Comparison of ENCODE assay signal across 14 cellular contexts in genomic region chr6:5731435-5731834, GRCh38.
DNase-seq lines count a peak whose midpoint lies in the region; TF ChIP-seq lines count a peak whose summit lies in the region.
"Had no signal": no experiment of that assay in that cellular context is flagged by ENCODE, and none has a peak within 500 bp of the region (broad histone marks: within the 10 kb centered on the region; RNA-seq: fewer than 3 reads in every experiment).

No MANE protein-coding gene starts in this region.

- POLR2A ChIA-PET in AG04450 (lab: Yijun Ruan, JAX), result no interaction called here

- TF ChIP-seq CTCF in AG04450 (IDR thresholded peaks at IDR 0.05; ENCODE audit: low read depth, low read length), result no peak
- TF ChIP-seq CTCF in glutamatergic neuron (IDR thresholded peaks at IDR 0.05; ENCODE audit: partially characterized antibody, unreplicated experiment), result no peak
- TF ChIP-seq CTCF in neural crest cell (conservative IDR thresholded peaks at IDR 0.05), result no peak

- CTCF ChIA-PET in AG04450 (lab: Charles Lee), result no interaction called here

- peaks cover 4% of the 10 kb centered on the region for H3K27me3 Mint-ChIP-seq in glutamatergic neuron (ENCODE audit: unreplicated experiment)
- no peaks in the 10 kb centered on the region for H3K27me3 Mint-ChIP-seq in neural crest cell (ENCODE audit: low read depth)
- H3K27me3 Mint-ChIP-seq: CD4-positive, alpha-beta memory T cell had no signal

- H3K9me3 Mint-ChIP-seq in glutamatergic neuron (ENCODE audit: unreplicated experiment) (no peaks in the 10 kb centered on the region), neural crest cell (no peaks in the 10 kb centered on the region)
- H3K9me3 Mint-ChIP-seq: CD4-positive, alpha-beta memory T cell had no signal

- H3K27ac Mint-ChIP-seq in glutamatergic neuron (ENCODE audit: unreplicated experiment) (no peak overlapping the region), neural crest cell (ENCODE audit: unreplicated experiment) (peak overlapping the region; percentile 85)

- H3K4me3 Mint-ChIP-seq in glutamatergic neuron (ENCODE audit: unreplicated experiment) (peak overlapping the region; percentile 3), neural crest cell (no peak overlapping the region)
- H3K4me3 Mint-ChIP-seq: CD4-positive, alpha-beta memory T cell had no signal

- H3K27me3 ChIP-seq in AG04450 (ENCODE audit: control insufficient read depth, insufficient read depth, low read length), result no peaks in the 10 kb centered on the region

- H3K9me3 ChIP-seq in AG04450 (ENCODE audit: control insufficient read depth, insufficient read depth, low read length) (no peaks in the 10 kb centered on the region), KOPT-K1 (ENCODE audit: insufficient read depth, low read length, poor library complexity, severe bottlenecking) (no peaks in the 10 kb centered on the region)
- H3K9me3 ChIP-seq: HAP-1 had no signal

- H3K4me1 Mint-ChIP-seq in glutamatergic neuron (ENCODE audit: low read depth, unreplicated experiment), result peaks cover 32% of the 10 kb centered on the region
- peaks cover 15% of the 10 kb centered on the region for H3K4me1 Mint-ChIP-seq in neural crest cell

- H3K27ac ChIP-seq in AG04450 (ENCODE audit: low read depth, low read length), result peak overlapping the region; percentile 21
- H3K27ac ChIP-seq in KOPT-K1 (ENCODE audit: low read depth, low read length, poor library complexity, severe bottlenecking), result peak overlapping the region; percentile 45
- H3K27ac ChIP-seq: C4-2B had no signal

- DNase-seq in AG04450 (ENCODE audit: low read depth, low spot score), result no peak
- no peak for DNase-seq in glutamatergic neuron
- no peak for DNase-seq in neural crest cell (ENCODE audit: low read depth, low spot score)
- no peak for DNase-seq in T1000 (lab: John Stamatoyannopoulos, UW)
- DNase-seq in NCI-H510A (lab: John Stamatoyannopoulos, UW), result no peak
- no peak for DNase-seq in NCI-H345 (lab: John Stamatoyannopoulos, UW)
- DNase-seq: 8988T; CD4-positive, alpha-beta memory T cell; DMS79 treated with DMSO at 0.1 percent for 48 hours; EL; GDM1 had no signal

- H3K36me3 ChIP-seq in KOPT-K1 (ENCODE audit: insufficient read depth, low read length), result no peaks in the 10 kb centered on the region
- H3K36me3 ChIP-seq: HAP-1 had no signal

- H3K4me3 ChIP-seq in AG04450 (ENCODE audit: low read depth, low read length), result no peak overlapping the region
- H3K4me3 ChIP-seq: HAP-1 had no signal

- H3K36me3 Mint-ChIP-seq in glutamatergic neuron (ENCODE audit: unreplicated experiment), result no peaks in the 10 kb centered on the region
- H3K36me3 Mint-ChIP-seq in neural crest cell (ENCODE audit: low read depth), result no peaks in the 10 kb centered on the region
